In the genomic region with DNA sequence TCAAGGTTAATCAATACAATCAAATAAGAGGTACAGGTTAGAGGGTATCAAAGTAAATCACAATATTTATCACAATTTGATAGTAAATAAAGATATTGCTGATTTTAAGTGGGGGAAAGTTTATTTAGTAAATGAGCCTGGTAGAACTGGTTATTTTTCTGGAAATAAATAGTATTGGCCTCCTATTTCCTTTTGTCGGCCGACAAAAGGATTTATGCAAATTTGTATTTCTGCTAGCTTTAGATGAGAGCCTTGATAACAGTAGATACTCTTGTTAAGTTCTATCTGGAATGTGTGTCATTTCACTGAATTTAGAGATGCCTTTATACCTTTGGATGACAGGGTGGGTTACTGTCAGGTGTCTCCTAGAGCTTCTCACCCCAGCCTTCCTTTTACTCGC, we compare ENCODE assay signal across 32 cellular contexts. TPM values are rescaled to one million over a fixed set of nuclear protein-coding genes. Genes with fewer than 3 reads are reported as not detected.
"Had no signal": no experiment of that assay in that cellular context is flagged by ENCODE, and none has a peak within 500 bp of the region (broad histone marks: within the 10 kb centered on the region; RNA-seq: fewer than 3 reads in every experiment).

No MANE protein-coding gene starts in this region.

- H3K36me3 ChIP-seq: stomach, suprapubic skin, thoracic aorta, thyroid gland, tibial artery, tibial nerve, transverse colon, upper lobe of left lung, upper lobe of right lung, uterus, vagina had no signal

- H3K27me3 ChIP-seq: stomach, suprapubic skin, testis, thyroid gland, tibial artery, tibial nerve, transverse colon, upper lobe of left lung, upper lobe of right lung, uterus, vagina had no signal

- ATAC-seq: stimulated activated effector memory CD8-positive, alpha-beta T cell treated with anti-CD3 and anti-CD28 coated beads, Interleukin-12 subunit alpha, Interleukin-12 subunit beta, amount 100 ng/mL, for 72 hours; stimulated activated memory B cell treated with anti-CD40 and anti-IgM and Interleukin-4, amounts not matched to agents 10 μg/mL and 1 μg/mL and 100 μg/mL, for 72 hours; stimulated activated naive B cell treated with anti-CD40 and anti-IgM and Interleukin-4, amounts not matched to agents 10 μg/mL and 1 μg/mL and 100 μg/mL, for 72 hours; stimulated activated naive CD8-positive, alpha-beta T cell treated with anti-CD3 and anti-CD28 coated beads, Interleukin-15, amount 100 ng/mL, for 72 hours; stimulated activated naive CD8-positive, alpha-beta T cell treated with anti-CD3 and anti-CD28 coated beads, Interleukin-15, Interleukin-2, amounts not matched to agents 100 U/mL and 50 U/mL, for 24 hours; upper lobe of right lung had no signal

- H3K4me3 ChIP-seq: stomach, suprapubic skin, testis, thoracic aorta, thyroid gland, tibial artery, tibial nerve, transverse colon, upper lobe of left lung, upper lobe of right lung, uterus, vagina had no signal

- H3K9me3 ChIP-seq: testis, thyroid gland, upper lobe of left lung, upper lobe of right lung, vagina had no signal

- H3K4me1 ChIP-seq: stomach, suprapubic skin, testis, thyroid gland, tibial artery, tibial nerve, upper lobe of left lung, upper lobe of right lung, uterus, vagina had no signal

- H3K27ac ChIP-seq: stomach, suprapubic skin, testis, thoracic aorta, thyroid gland, tibial artery, tibial nerve, upper lobe of left lung, upper lobe of right lung, uterus, vagina had no signal

- FAIRE-seq: urothelium cell line had no signal

- DNase-seq: stimulated activated CD4-positive, alpha-beta T cell treated with anti-CD3 and anti-CD28 coated beads, Interleukin-2, amount 100 ng/mL, for 48 hours; stimulated activated CD4-positive, alpha-beta T cell treated with anti-CD3 and anti-CD28 coated beads, Interleukin-4, amount 100 ng/mL, for 1 hour; stimulated activated CD4-positive, alpha-beta T cell treated with anti-CD3 and anti-CD28 coated beads, Interleukin-4, amount 100 ng/mL, for 24 hours; stimulated activated CD4-positive, alpha-beta T cell treated with anti-CD3 and anti-CD28 coated beads, Interleukin-4, amount 100 ng/mL, for 4 hours; stimulated activated CD8-positive, alpha-beta memory T cell treated with anti-CD3 and anti-CD28 coated beads, Interleukin-4, amount 100 ng/mL, for 48 hours; stimulated activated naive B cell treated with anti-CD40 and anti-IgM and Interleukin-4, amounts not matched to agents 10 μg/mL and 1 μg/mL and 100 μg/mL, for 72 hours; stimulated activated naive CD4-positive, alpha-beta T cell; stimulated activated naive CD4-positive, alpha-beta T cell treated with Interleukin-2 at 50 U/mL for 16 hours; stimulated activated naive CD8-positive, alpha-beta T cell treated with anti-CD3 and anti-CD28 coated beads, Interleukin-15, amount 100 ng/mL, for 72 hours; stimulated activated naive CD8-positive, alpha-beta T cell treated with anti-CD3 and anti-CD28 coated beads, Interleukin-15, Interleukin-2, amounts not matched to agents 100 U/mL and 50 U/mL, for 24 hours; stomach; substantia nigra; testis; thyroid gland; tibial artery; transverse colon; trophoblast cell; upper lobe of left lung; upper lobe of right lung; uterus had no signal

RNA-seq across cellular contexts. Expression of a gene that starts 17.8 kb away (rescaled TPM):
- total RNA-seq: stomach, subcutaneous adipose tissue, suprapubic skin, temporal lobe, thoracic aorta, tibial nerve, transverse colon, upper lobe of left lung, upper lobe of right lung, ureter, urinary bladder, uterus, vagina had no signal
- polyA plus RNA-seq: stomach had no signal

RNA-seq across cellular contexts. Expression of a gene that starts 52.8 kb away (rescaled TPM):
- total RNA-seq: stomach, subcutaneous adipose tissue, suprapubic skin, temporal lobe, thoracic aorta, thyroid gland, tibial nerve, transverse colon, upper lobe of left lung, upper lobe of right lung, ureter, vagina had no signal
- polyA plus RNA-seq: stomach, thymus, urinary bladder had no signal
